Comparison of ENCODE assay signal across 8 cellular contexts in genomic region chr2:86274265-86274917, GRCh38.
DNase-seq lines count a peak whose midpoint lies in the region; ATAC-seq, FAIRE-seq and TF ChIP-seq lines count a peak whose summit lies in the region.

No MANE protein-coding gene starts in this region.

- TF ChIP-seq POLR2A in A549 (IDR thresholded peaks at IDR 0.05; ENCODE audit: low read length), result no peak
- no peak for TF ChIP-seq POLR2A in esophagus squamous epithelium (IDR thresholded peaks at IDR 0.05)

- CTCF ChIA-PET in A549 (lab: Yijun Ruan, JAX), result interaction anchor here (0.9 to 2.3 kb wide), 4 partner anchors 8 to 18 kb away, joined by 3 to 6 read pairs (median 3); no protein-coding TSS in a partner anchor

- H3K4me3 ChIP-seq in A549, result no peak overlapping the region
- no peak overlapping the region for H3K4me3 ChIP-seq in kidney (ENCODE audit: low read length in 2 of 2)
- no peak overlapping the region for H3K4me3 ChIP-seq in esophagus squamous epithelium

- no peak for FAIRE-seq in A549 (lab: Jason Lieb, UNC)
- no peak for FAIRE-seq in kidney (lab: Jason Lieb, UNC)

- no peak for TF ChIP-seq EP300 in A549 (IDR thresholded peaks at IDR 0.05)

- TF ChIP-seq CTCF in A549 (IDR thresholded peaks at IDR 0.05) (no peak), kidney (IDR thresholded peaks at IDR 0.05; ENCODE audit: borderline replicate concordance, extremely low read depth, insufficient read depth) (no peak), esophagus squamous epithelium (IDR thresholded peaks at IDR 0.05) (no peak)

- intact Hi-C loops in kidney (cut with DNase I), result no loop called here
- intact Hi-C loops in esophagus squamous epithelium (cut with DNase I), result no loop called here

- no peak overlapping the region for H3K9ac ChIP-seq in kidney (ENCODE audit: low read length in 2 of 2)

- 25% methylated on average over 5 of the region's 5 CpGs for WGBS in A549 (ENCODE audit: missing lambda C conversion rate)
- WGBS in esophagus squamous epithelium, 2 donors, result 48% methylated on average over 5 of the region's 5 CpGs

- peak overlapping the region; percentile 41 for H3K4me2 ChIP-seq in A549

- POLR2A ChIA-PET in A549 (lab: Yijun Ruan, JAX), result interaction anchor here (0.5 kb wide), 1 partner anchor 168 kb away, joined by 4 read pairs; no protein-coding TSS in a partner anchor

- no peaks in the 10 kb centered on the region for H3K27me3 ChIP-seq in esophagus squamous epithelium

- H3K9me3 ChIP-seq in A549 (peaks cover 35% of the 10 kb centered on the region), kidney (ENCODE audit: control insufficient read depth in 1 of 2, low read length in 2 of 2) (peaks cover 0 to 11% of the 10 kb centered on the region in 2 donors), esophagus squamous epithelium (peaks cover 0 to 22% (median 16%) of the 10 kb centered on the region in 3 donors)

- peak; percentile 70 to 81 for ATAC-seq in A549
- peak; percentile 71 for ATAC-seq in GM19351 (IDR thresholded peaks at IDR 0.05; ENCODE audit: unreplicated experiment)

- H3K27ac ChIP-seq in A549 (0 out of 6 replicates have a peak overlapping the region, but pooled peaks of 1 of the 2 experiments have one; percentile 23), kidney (ENCODE audit: low read depth in 2 of 2, low read length in 2 of 2) (no peak overlapping the region), esophagus squamous epithelium (no peak overlapping the region)

- peaks cover 14% of the 10 kb centered on the region for H3K4me1 ChIP-seq in A549
- H3K4me1 ChIP-seq in kidney (ENCODE audit: control insufficient read depth in 1 of 2, insufficient read depth in 1 of 2, low read depth in 1 of 2, low read length in 2 of 2), result no peaks in the 10 kb centered on the region
- H3K4me1 ChIP-seq in esophagus squamous epithelium, result peaks cover 0 to 9% (median 0%) of the 10 kb centered on the region in 3 donors

- no peaks in the 10 kb centered on the region for H3K36me3 ChIP-seq in kidney (ENCODE audit: control insufficient read depth in 1 of 2, insufficient read depth in 2 of 2, low read length in 2 of 2)
- no peaks in the 10 kb centered on the region for H3K36me3 ChIP-seq in esophagus squamous epithelium

- no peak for TF ChIP-seq RAD21 in A549 (conservative IDR thresholded peaks at IDR 0.05 in 1 of 2, IDR thresholded peaks at IDR 0.05 in 1 of 2)

- DNase-seq in A549 (ENCODE audit: low read depth in 1 of 2, low spot score in 1 of 2) (peak; percentile 52 to 53), NCI-H226 (peak; percentile 67), fibroblast of peridontal ligament (ENCODE audit: extremely low read depth) (peak; percentile 74), kidney (no peak), NCI-H1092 treated with DMSO at 0.1 percent for 48 hours (lab: John Stamatoyannopoulos, UW) (no peak), esophagus squamous epithelium (lab: John Stamatoyannopoulos, UW) (no peak), midbrain (lab: John Stamatoyannopoulos, UW) (no peak)

TF ChIP-seq in A549, 52 proteins besides CTCF, POLR2A, EP300 and RAD21:
- TF ChIP-seq GATA3 (IDR thresholded peaks at IDR 0.05; ENCODE audit: borderline replicate concordance), result no peak
- TF ChIP-seq JUNB (IDR thresholded peaks at IDR 0.05), result peak; percentile 38
- TF ChIP-seq ZFP36 (IDR thresholded peaks at IDR 0.05; ENCODE audit: borderline replicate concordance, partially characterized antibody), result no peak
- TF ChIP-seq FOSL2 (IDR thresholded peaks at IDR 0.05), result peak; percentile 55; the same call in 1 of the 2 replicates
- TF ChIP-seq FOSL2 (CRISPR knock-in tag; IDR thresholded peaks at IDR 0.05), result peak; percentile 79

Comparison
In these comparisons a context has a peak if more than half of its experiments do, and no peak if none do; other contexts are left out.
1. DNase-seq: peak in A549 (2 of 2), NCI-H226 (single experiment) and fibroblast of peridontal ligament (single experiment); none in kidney (single experiment), NCI-H1092 treated with DMSO at 0.1 percent for 48 hours (single experiment), esophagus squamous epithelium (single experiment) and midbrain (single experiment).